In the genomic region with DNA sequence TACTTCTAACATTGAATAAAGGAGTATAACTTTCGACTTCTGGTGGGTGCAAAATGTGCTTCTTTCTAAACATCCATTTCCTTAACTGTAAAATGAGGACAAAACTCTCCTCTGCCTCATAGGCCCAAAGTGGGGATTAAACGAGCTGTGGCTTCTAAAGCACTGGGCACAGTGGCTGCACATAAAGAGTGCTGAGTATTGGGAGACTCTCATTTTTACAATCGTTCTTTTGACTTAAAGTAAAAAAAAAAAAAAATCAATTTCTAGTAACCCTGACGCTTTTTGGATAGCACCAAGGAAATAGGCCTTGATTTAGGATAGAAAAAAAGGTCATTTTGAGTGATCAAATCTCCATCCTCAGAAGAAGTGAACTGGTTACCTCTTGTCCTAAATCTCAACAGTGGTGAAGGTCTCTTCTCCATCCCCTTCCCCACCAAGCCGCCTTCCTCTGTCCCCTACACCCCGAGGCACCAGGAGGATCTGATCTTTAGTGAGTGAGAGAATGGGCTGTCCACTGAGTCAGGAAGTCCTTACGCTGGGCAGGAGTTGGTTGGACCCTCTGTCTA, we compare ENCODE assay signal across 5 cellular contexts.
"Had no signal": no experiment of that assay in that cellular context is flagged by ENCODE, and none has a peak within 500 bp of the region (broad histone marks: within the 10 kb centered on the region; RNA-seq: fewer than 3 reads in every experiment).

No MANE protein-coding gene starts in this region.

- H3K27ac Mint-ChIP-seq: GM23338, H9 had no signal

- H3K4me3 Mint-ChIP-seq: GM23338, H9 had no signal

- H2AFZ ChIP-seq: GM23338 had no signal

- DNase-seq: HCEC 1CT, IMR-90 had no signal

- H3K4me3 ChIP-seq: GM23338, K562 had no signal

- H3K4me2 ChIP-seq: GM23338 had no signal
